ENCODE assay signal across 9 cellular contexts in genomic region chr6:134908906-134909516, GRCh38. TPM values are rescaled to one million over a fixed set of nuclear protein-coding genes. Genes with fewer than 3 reads are reported as not detected.
A peak's percentile ranks its signal among the peaks of the same experiment; 100 is the strongest.
DNase-seq lines count a peak whose midpoint lies in the region; ATAC-seq lines count a peak whose summit lies in the region.
"Had no signal": no experiment of that assay in that cellular context is flagged by ENCODE, and none has a peak within 500 bp of the region (broad histone marks: within the 10 kb centered on the region; RNA-seq: fewer than 3 reads in every experiment).

No MANE protein-coding gene starts in this region.

- H3K4me1 Mint-ChIP-seq in activated CD4-positive, alpha-beta T cell treated with anti-CD3 and anti-CD28 coated beads, Interleukin-2, amount 10 ng/mL, durations not matched to agents 24 days and 14 days = no peaks in the 10 kb centered on the region

- H3K36me3 Mint-ChIP-seq in activated CD4-positive, alpha-beta T cell treated with anti-CD3 and anti-CD28 coated beads, Interleukin-2, amount 10 ng/mL, durations not matched to agents 24 days and 14 days (ENCODE audit: low read depth) = no peaks in the 10 kb centered on the region
- H3K36me3 Mint-ChIP-seq: CD4-positive, CD25-positive, alpha-beta regulatory T cell had no signal

- no peak overlapping the region for H3K4me3 Mint-ChIP-seq in activated CD4-positive, alpha-beta T cell treated with anti-CD3 and anti-CD28 coated beads, Interleukin-2, amount 10 ng/mL, durations not matched to agents 24 days and 14 days
- H3K4me3 Mint-ChIP-seq: CD4-positive, CD25-positive, alpha-beta regulatory T cell had no signal

- no peaks in the 10 kb centered on the region for H3K9me3 Mint-ChIP-seq in activated CD4-positive, alpha-beta T cell treated with anti-CD3 and anti-CD28 coated beads, Interleukin-2, amount 10 ng/mL, durations not matched to agents 24 days and 14 days

- H3K27me3 Mint-ChIP-seq in activated CD4-positive, alpha-beta T cell treated with anti-CD3 and anti-CD28 coated beads, Interleukin-2, amount 10 ng/mL, durations not matched to agents 24 days and 14 days = peaks cover 14% of the 10 kb centered on the region

- no peak overlapping the region for H3K27ac Mint-ChIP-seq in activated CD4-positive, alpha-beta T cell treated with anti-CD3 and anti-CD28 coated beads, Interleukin-2, amount 10 ng/mL, durations not matched to agents 24 days and 14 days

- peak; percentile 68 for DNase-seq in activated CD4-positive, alpha-beta T cell treated with anti-CD3 and anti-CD28 coated beads, Interleukin-2, amount 10 ng/mL, durations not matched to agents 24 days and 14 days
- DNase-seq in activated CD4-positive, alpha-beta T cell treated with anti-CD3 and anti-CD28 coated beads for 1 hour = no peak
- DNase-seq in amniotic epithelial cell (ENCODE audit: low read depth) (peak; percentile 100), inferior parietal cortex (ENCODE audit: extremely low spot score) (peak; percentile 57), superior temporal gyrus (ENCODE audit: extremely low spot score) (peak; percentile 71), NCI-H187 (lab: John Stamatoyannopoulos, UW) (no peak), NCI-H128 (lab: John Stamatoyannopoulos, UW; ENCODE audit: unreplicated experiment) (no peak)

- no peak for ATAC-seq in GM18511 (IDR thresholded peaks at IDR 0.05; ENCODE audit: unreplicated experiment)

- intact Hi-C loops in activated CD4-positive, alpha-beta T cell treated with anti-CD3 and anti-CD28 coated beads, Interleukin-2, amount 10 ng/mL, durations not matched to agents 24 days and 14 days (cut with micrococcal nuclease) = no loop called here

RNA-seq across cellular contexts. Expression of gene ALDH8A1, which starts 40.9 kb away (rescaled TPM):
- 1.2 and 1.7 TPM in 2 replicates for total RNA-seq in activated CD4-positive, alpha-beta T cell treated with anti-CD3 and anti-CD28 coated beads, Interleukin-2, amount 10 ng/mL, durations not matched to agents 24 days and 14 days

Comparison
In these comparisons a context has a peak if more than half of its experiments do, and no peak if none do; other contexts are left out.
1. DNase-seq: peak in activated CD4-positive, alpha-beta T cell treated with anti-CD3 and anti-CD28 coated beads, Interleukin-2, amount 10 ng/mL, durations not matched to agents 24 days and 14 days (single experiment), amniotic epithelial cell (single experiment), inferior parietal cortex (single experiment) and superior temporal gyrus (single experiment); none in activated CD4-positive, alpha-beta T cell treated with anti-CD3 and anti-CD28 coated beads for 1 hour (single experiment), NCI-H187 (0 of 2) and NCI-H128 (single experiment).